ENCODE assay signal across 8 cellular contexts in genomic region chr10:44864637-44865288, GRCh38. TPM values are rescaled to one million over a fixed set of nuclear protein-coding genes. Genes with fewer than 3 reads are reported as not detected.
DNase-seq lines count a peak whose midpoint lies in the region; ATAC-seq and TF ChIP-seq lines count a peak whose summit lies in the region.

No MANE protein-coding gene starts in this region.

- H3K4me3 ChIP-seq in thoracic aorta = peak overlapping the region; percentile 65

- no peak overlapping the region for H2BK20ac ChIP-seq in H9 (ENCODE audit: low read depth, low read length, poor library complexity, severe bottlenecking)

- no peak overlapping the region for H2BK15ac ChIP-seq in H9 (ENCODE audit: low read depth, low read length)

- no CpG with 5 or more reads among the region's 42 CpGs for WGBS in H9 (ENCODE audit: extremely low coverage, insufficient read length, low lambda C conversion rate)

- peaks cover 9% of the 10 kb centered on the region for H3K23me2 ChIP-seq in H9 (ENCODE audit: insufficient read length, low read depth, low read length, poor library complexity, severe bottlenecking)

- H3K9me3 Mint-ChIP-seq in H9 = peaks cover 3% of the 10 kb centered on the region in 2 experiments; a peak in 3 of 5 replicates
- H3K9me3 Mint-ChIP-seq in activated naive CD8-positive, alpha-beta T cell (ENCODE audit: low read depth) = no peaks in the 10 kb centered on the region
- H3K9me3 Mint-ChIP-seq in osteocyte (ENCODE audit: unreplicated experiment) = no peaks in the 10 kb centered on the region

- H3K79me2 ChIP-seq in H9 (ENCODE audit: insufficient read depth, low read length) = no peaks in the 10 kb centered on the region

- no peak overlapping the region for H2BK12ac ChIP-seq in H9 (ENCODE audit: insufficient read length, low read depth, low read length)

- H3K4ac ChIP-seq in H9 (ENCODE audit: low read depth, low read length) = no peak overlapping the region

- no peak overlapping the region for H4K91ac ChIP-seq in H9 (ENCODE audit: insufficient read length, low read depth, low read length)

- H3K27me3 ChIP-seq in H9 (ENCODE audit: insufficient read depth, low read length) (peaks cover 14% of the 10 kb centered on the region; the same call in 1 of the 2 replicates), thoracic aorta (replicated peaks; ENCODE audit: insufficient read depth) (no peaks in the 10 kb centered on the region)

- H3K9ac ChIP-seq in H9 (ENCODE audit: extremely low read depth, insufficient read length, low read length) = peak overlapping the region; percentile 56

- H3K4me1 ChIP-seq in H9 (ENCODE audit: insufficient read depth, low read length) (no peaks in the 10 kb centered on the region; the same call in 1 of the 2 replicates), thoracic aorta (ENCODE audit: control insufficient read depth in 1 of 2, low read depth in 2 of 2) (peaks cover 6 to 20% of the 10 kb centered on the region in 2 donors)

- intact Hi-C loops in head of caudate nucleus (cut with DNase I) = loop anchor here (5.0 to 10.0 kb wide), 2 partner anchors 580 to 1187 kb away; no protein-coding TSS in a partner anchor

- H3K36me3 ChIP-seq in thoracic aorta = no peaks in the 10 kb centered on the region

- H3K27me3 Mint-ChIP-seq in H9 (ENCODE audit: low read depth) (peaks cover 58% of the 10 kb centered on the region), osteocyte (ENCODE audit: unreplicated experiment) (peaks cover 27% of the 10 kb centered on the region)
- peaks cover 26% of the 10 kb centered on the region for H3K27me3 Mint-ChIP-seq in activated naive CD8-positive, alpha-beta T cell

- H2AK5ac ChIP-seq in H9 (ENCODE audit: insufficient read length, low read length) = no peak overlapping the region

- no peaks in the 10 kb centered on the region; a peak in 2 of 7 replicates for H3K36me3 Mint-ChIP-seq in H9 (ENCODE audit: insufficient read depth in 1 of 3, low read depth in 3 of 3)
- H3K36me3 Mint-ChIP-seq in activated naive CD8-positive, alpha-beta T cell = no peaks in the 10 kb centered on the region
- H3K36me3 Mint-ChIP-seq in osteocyte (ENCODE audit: unreplicated experiment) = no peaks in the 10 kb centered on the region

- H2BK5ac ChIP-seq in H9 (ENCODE audit: insufficient read length, low read length) = no peak overlapping the region

- peak overlapping the region; percentile 93 for H2AFZ ChIP-seq in H9 (ENCODE audit: low read length)

- H3K4me3 Mint-ChIP-seq in H9 (peak overlapping the region; percentile 82 to 83), osteocyte (ENCODE audit: unreplicated experiment) (peak overlapping the region; percentile 80)
- H3K4me3 Mint-ChIP-seq in activated naive CD8-positive, alpha-beta T cell = peak overlapping the region; percentile 93

- H4K8ac ChIP-seq in H9 (replicated peaks; ENCODE audit: insufficient read length, low read depth, low read length) = no peak overlapping the region

- H3K4me1 Mint-ChIP-seq in H9 (peaks cover 29 to 33% of the 10 kb centered on the region in 2 experiments), osteocyte (ENCODE audit: unreplicated experiment) (peaks cover 28% of the 10 kb centered on the region)
- H3K4me1 Mint-ChIP-seq in activated naive CD8-positive, alpha-beta T cell (ENCODE audit: low read depth) = peaks cover 15% of the 10 kb centered on the region

- peak; percentile 99 for ATAC-seq in SK-N-SH treated with all-trans-retinoic acid at 6 μM for 48 hours
- peak; percentile 90 for ATAC-seq in thoracic aorta (ENCODE audit: insufficient number of reproducible peaks, low FRiP score, low read depth)

- no peak overlapping the region for H2BK120ac ChIP-seq in H9 (ENCODE audit: low read depth, low read length, poor library complexity, severe bottlenecking)

- H3K27ac ChIP-seq in H9 (ENCODE audit: insufficient read length, low read depth, low read length) (no peak overlapping the region), thoracic aorta (peak overlapping the region in 1 of 2 donors; percentile 29)

- H3K14ac ChIP-seq in H9 (ENCODE audit: insufficient read depth, low read length) = peak overlapping the region; percentile 89

- peak overlapping the region; percentile 21 for H3T11ph ChIP-seq in H9 (ENCODE audit: low read length)

- H3K4me2 ChIP-seq in H9 (ENCODE audit: insufficient read depth, insufficient read length, low read length) = peak overlapping the region; percentile 81

- no peak overlapping the region for H3K23ac ChIP-seq in H9 (ENCODE audit: insufficient read length, low read depth, low read length)

- DNase-seq in ELF-1 (ENCODE audit: low read depth, low spot score) (peak; percentile 97), H9 (peak; percentile 94), M059J (ENCODE audit: low read depth) (peak; percentile 85), head of caudate nucleus (peak; percentile 89 to 99 (median 96)), osteocyte (ENCODE audit: extremely low spot score, unreplicated experiment) (peak; percentile 96), thoracic aorta (ENCODE audit: low spot score) (peak; percentile 50)

- TF ChIP-seq CTCF in H9 (conservative IDR thresholded peaks at IDR 0.05) = peak; percentile 100
- TF ChIP-seq CTCF in osteocyte (IDR thresholded peaks at IDR 0.05) = peak; percentile 99
- TF ChIP-seq CTCF in thoracic aorta (IDR thresholded peaks at IDR 0.05) = peak; percentile 98

- peak overlapping the region; percentile 93 for H3K18ac ChIP-seq in H9 (ENCODE audit: insufficient read length, low read depth, low read length)

- H4K5ac ChIP-seq in H9 (ENCODE audit: insufficient read length, low read depth, low read length) = peak overlapping the region; percentile 36

- peak overlapping the region in 2 of 3 experiments; percentile 79 to 98; a peak in 5 of 7 replicates for H3K27ac Mint-ChIP-seq in H9
- no peak overlapping the region for H3K27ac Mint-ChIP-seq in activated naive CD8-positive, alpha-beta T cell
- no peak overlapping the region for H3K27ac Mint-ChIP-seq in osteocyte (ENCODE audit: unreplicated experiment)

- H4K20me1 ChIP-seq in H9 (ENCODE audit: control insufficient read depth, insufficient read depth, insufficient read length) = peaks cover 3% of the 10 kb centered on the region

- H3K9me3 ChIP-seq in H9 (ENCODE audit: control insufficient read depth, low read depth, low read length) = no peaks in the 10 kb centered on the region
- H3K9me3 ChIP-seq in thoracic aorta = no peaks in the 10 kb centered on the region

- no peak overlapping the region for H3K56ac ChIP-seq in H9 (ENCODE audit: insufficient read length, low read depth, low read length)

- H3K79me1 ChIP-seq in H9 (ENCODE audit: insufficient read depth, low read depth, low read length, poor library complexity, severe bottlenecking) = no peaks in the 10 kb centered on the region

TF ChIP-seq in SK-N-SH treated with all-trans-retinoic acid at 6 μM for 48 hours, 23 proteins besides CTCF, POLR2A, EP300 and RAD21:
- no peak for TF ChIP-seq OSR1 (CRISPR knock-in tag; IDR thresholded peaks at IDR 0.05)
- no peak for TF ChIP-seq BACH2 (CRISPR knock-in tag; IDR thresholded peaks at IDR 0.05; ENCODE audit: borderline replicate concordance)
- no peak for TF ChIP-seq SNAI2 (CRISPR knock-in tag; IDR thresholded peaks at IDR 0.05)

RNA-seq across cellular contexts. Expression of gene TMEM72, which starts 46.4 kb away (rescaled TPM):
- not detected in 2 replicates for total RNA-seq in H9 (2021)
- total RNA-seq in M059J (2014; rRNA removed; shearing (Covaris generic)) = 2.2 TPM in 1 of 2 replicates, not detected in the other
- total RNA-seq in osteocyte = not detected in 2 replicates
- total RNA-seq in thoracic aorta = not detected

Comparison
In these comparisons a context has a peak if more than half of its experiments do, and no peak if none do; other contexts are left out.
1. H3K27ac Mint-ChIP-seq: peak in H9 (2 of 3); none in activated naive CD8-positive, alpha-beta T cell (single experiment) and osteocyte (single experiment).
2. Peak in every context shown above with its lines, with median percentiles within 50 percentile points of each other: DNase-seq, H3K4me3 Mint-ChIP-seq and CTCF ChIP-seq.